8 cellular contexts compared by ENCODE assay signal in genomic region chr1:25568090-25568833, GRCh38. TPM values are rescaled to one million over a fixed set of nuclear protein-coding genes. Genes with fewer than 3 reads are reported as not detected.
DNase-seq lines count a peak whose midpoint lies in the region; ATAC-seq and TF ChIP-seq lines count a peak whose summit lies in the region.

No MANE protein-coding gene starts in this region.

- peak overlapping the region; percentile 86 for H3K27ac ChIP-seq in RWPE2 (ENCODE audit: poor library complexity, severe bottlenecking)

- TF ChIP-seq CTCF in RWPE2 (IDR thresholded peaks at IDR 0.05; ENCODE audit: poor library complexity, severe bottlenecking) (peak; percentile 60), fibroblast of mammary gland (conservative IDR thresholded peaks at IDR 0.05; ENCODE audit: control insufficient read depth, insufficient read depth, low read depth, low read length) (no peak)

- H3K4me3 ChIP-seq in RWPE2 (ENCODE audit: severe bottlenecking) (no peak overlapping the region), fibroblast of mammary gland (ENCODE audit: control insufficient read depth, low read depth, low read length) (no peak overlapping the region)

- H3K27me3 ChIP-seq in RWPE2 (ENCODE audit: insufficient read depth, poor library complexity, severe bottlenecking), result no peaks in the 10 kb centered on the region

- no peaks in the 10 kb centered on the region for H3K9me3 ChIP-seq in RWPE2 (ENCODE audit: severe bottlenecking)

- DNase-seq in GM04503 (ENCODE audit: low read depth) (peak; percentile 67), RWPE2 (ENCODE audit: low spot score) (peak; percentile 98), fibroblast of mammary gland (ENCODE audit: low read depth) (peak; percentile 68), retina (peak; percentile 28), left lobe of liver (ENCODE audit: low spot score) (no peak)
- DNase-seq in activated CD4-positive, CD25-positive, alpha-beta regulatory T cell (lab: John Stamatoyannopoulos, UW), result no peak

- no peaks in the 10 kb centered on the region; the same call in 1 of the 2 replicates for H3K36me3 ChIP-seq in RWPE2 (ENCODE audit: low read depth)

- peaks cover 46% of the 10 kb centered on the region for H3K4me1 ChIP-seq in RWPE2 (ENCODE audit: insufficient read depth, poor library complexity, severe bottlenecking)

- ATAC-seq in RWPE2 (ENCODE audit: low read depth) (peak; percentile 89), HG03045 (IDR thresholded peaks at IDR 0.05; ENCODE audit: unreplicated experiment) (no peak), left lobe of liver (no peak), HG03432 (IDR thresholded peaks at IDR 0.05; ENCODE audit: unreplicated experiment) (no peak)

RNA-seq across cellular contexts. Expression of gene LDLRAP1, which starts 24.9 kb away (rescaled TPM):
- total RNA-seq in left lobe of liver, result 23.4 TPM

RNA-seq across cellular contexts. Expression of gene MAN1C1, which starts 48.3 kb away (rescaled TPM):
- total RNA-seq in left lobe of liver, result 39.4 TPM

Comparison
In these comparisons a context has a peak if more than half of its experiments do, and no peak if none do; other contexts are left out.
1. DNase-seq: peak in GM04503 (single experiment), RWPE2 (single experiment), fibroblast of mammary gland (single experiment) and retina (single experiment); none in activated CD4-positive, CD25-positive, alpha-beta regulatory T cell (0 of 4) and left lobe of liver (single experiment).